ENCODE assay signal across 29 cellular contexts in genomic region chr11:37230865-37231264, GRCh38.
DNase-seq lines count a peak whose midpoint lies in the region; ATAC-seq and TF ChIP-seq lines count a peak whose summit lies in the region.
"Had no signal": no experiment of that assay in that cellular context is flagged by ENCODE, and none has a peak within 500 bp of the region (broad histone marks: within the 10 kb centered on the region; RNA-seq: fewer than 3 reads in every experiment).

No MANE protein-coding gene starts in this region.

- no peak overlapping the region for H3K4me3 ChIP-seq in mammary epithelial cell (replicated peaks in 1 of 3; ENCODE audit: insufficient read depth in 1 of 3, low read depth in 2 of 3, low read length in 3 of 3)
- H3K4me3 ChIP-seq: adrenal gland, HAP-1, hepatocyte, SJSA1 had no signal

- no peak for ATAC-seq in esophagus mucosa
- no peak for ATAC-seq in GM19452 (IDR thresholded peaks at IDR 0.05; ENCODE audit: unreplicated experiment)
- ATAC-seq in GM21529 (IDR thresholded peaks at IDR 0.05; ENCODE audit: unreplicated experiment), result no peak
- ATAC-seq: CD8-positive, alpha-beta T cell; T-cell had no signal

- no peak overlapping the region for H3K9ac ChIP-seq in mammary epithelial cell (ENCODE audit: insufficient read depth, low read length)

- peaks cover 5% of the 10 kb centered on the region for H3K4me1 Mint-ChIP-seq in progenitor cell of endocrine pancreas (ENCODE audit: low read depth)
- H3K4me1 Mint-ChIP-seq: immature natural killer cell, T-cell had no signal

- no peaks in the 10 kb centered on the region for H3K36me3 Mint-ChIP-seq in progenitor cell of endocrine pancreas (ENCODE audit: insufficient read depth)
- H3K36me3 Mint-ChIP-seq: CD8-positive, alpha-beta T cell; immature natural killer cell; T-cell had no signal

- peaks cover 8% of the 10 kb centered on the region for H3K9me3 Mint-ChIP-seq in progenitor cell of endocrine pancreas (ENCODE audit: low read depth)

- no peak overlapping the region for H3K27ac Mint-ChIP-seq in progenitor cell of endocrine pancreas
- H3K27ac Mint-ChIP-seq: activated naive CD4-positive, alpha-beta T cell treated with anti-CD3 and anti-CD28 coated beads for 36 hours; CD8-positive, alpha-beta T cell; immature natural killer cell; T-cell had no signal

- no peak overlapping the region for H3K27ac ChIP-seq in mammary epithelial cell (ENCODE audit: insufficient read depth, low read depth, low read length)
- H3K27ac ChIP-seq: adrenal gland, hepatocyte, SJSA1 had no signal

- no peaks in the 10 kb centered on the region for H3K27me3 ChIP-seq in mammary epithelial cell (ENCODE audit: insufficient read depth, low read length)
- H3K27me3 ChIP-seq: adrenal gland, hepatocyte, SJSA1 had no signal

- H2AFZ ChIP-seq in mammary epithelial cell (ENCODE audit: low read depth, low read length), result no peak overlapping the region
- H2AFZ ChIP-seq: hepatocyte had no signal

- WGBS in mammary epithelial cell (ENCODE audit: low coverage, missing lambda C conversion rate), result 86% methylated on average over 1 of the region's 1 CpG

- intact Hi-C loops in mammary epithelial cell (cut with micrococcal nuclease), result no loop called here

- no peak overlapping the region for H3K4me2 ChIP-seq in mammary epithelial cell (ENCODE audit: insufficient read depth, low read depth, low read length)
- H3K4me2 ChIP-seq: hepatocyte had no signal

- in situ Hi-C loops in mammary epithelial cell (cut with MboI; ENCODE audit: low sequenced_read_pairs in 2 of 2), result no loop called here

- no peaks in the 10 kb centered on the region for H4K20me1 ChIP-seq in mammary epithelial cell (ENCODE audit: insufficient read depth, low read length)

- TF ChIP-seq CTCF in mammary epithelial cell (conservative IDR thresholded peaks at IDR 0.05 in 1 of 2, IDR thresholded peaks at IDR 0.05 in 1 of 2; ENCODE audit: extremely low read depth in 1 of 2, insufficient read depth in 1 of 2, low read depth in 1 of 2, low read length in 2 of 2) (peak; percentile 34 to 42), progenitor cell of endocrine pancreas (IDR thresholded peaks at IDR 0.05; ENCODE audit: unreplicated experiment) (peak; percentile 33)

- H3K9me3 ChIP-seq in mammary epithelial cell (replicated peaks; ENCODE audit: insufficient read depth, low read length), result no peaks in the 10 kb centered on the region
- H3K9me3 ChIP-seq: HAP-1, SJSA1 had no signal

- H3K4me3 Mint-ChIP-seq in progenitor cell of endocrine pancreas (ENCODE audit: low read depth), result no peak overlapping the region
- H3K4me3 Mint-ChIP-seq: activated naive CD4-positive, alpha-beta T cell treated with anti-CD3 and anti-CD28 coated beads for 36 hours; CD8-positive, alpha-beta T cell; immature natural killer cell; T-cell had no signal

- no peaks in the 10 kb centered on the region for H3K36me3 ChIP-seq in mammary epithelial cell (ENCODE audit: insufficient read depth, low read length)
- H3K36me3 ChIP-seq: adrenal gland, HAP-1, SJSA1 had no signal

- H3K27me3 Mint-ChIP-seq in progenitor cell of endocrine pancreas, result no peaks in the 10 kb centered on the region
- H3K27me3 Mint-ChIP-seq: T-cell had no signal

- H3K4me1 ChIP-seq in mammary epithelial cell (ENCODE audit: insufficient read depth, low read length), result no peaks in the 10 kb centered on the region
- H3K4me1 ChIP-seq: adrenal gland, HAP-1, SJSA1 had no signal

- no TSS peak for BruUV-seq in mammary epithelial cell (replicated peaks; lab: Mats Ljungman, UMichigan)

- H3K79me2 ChIP-seq in mammary epithelial cell (ENCODE audit: insufficient read depth, low read length), result no peaks in the 10 kb centered on the region
- H3K79me2 ChIP-seq: hepatocyte had no signal

- CTCF ChIA-PET in mammary epithelial cell (lab: Charles Lee; ENCODE audit: low non-redundant PET), result no interaction called here

- dilution Hi-C loops in mammary epithelial cell (cut with HindIII; ENCODE audit: low sequenced_read_pairs), result no loop called here

- DNase-seq in DMS53 (lab: John Stamatoyannopoulos, UW) (peak; percentile 33), DMS53 treated with DMSO at 0.1 percent for 48 hours (lab: John Stamatoyannopoulos, UW; ENCODE audit: unreplicated experiment) (no peak), NAMALWA (ENCODE audit: low spot score) (peak; percentile 2), mammary epithelial cell (no peak), progenitor cell of endocrine pancreas (ENCODE audit: low spot score, unreplicated experiment) (no peak)
- DNase-seq: 8988T; activated CD4-positive, alpha-beta T cell treated with anti-CD3 and anti-CD28 coated beads, Interleukin-2, amount 50 U/mL, for 4 hours; activated naive CD4-positive, alpha-beta T cell treated with anti-CD3 and anti-CD28 coated beads for 36 hours; adrenal gland; AML-193; CD8-positive, alpha-beta T cell; effector CD8-positive, alpha-beta T cell; foreskin fibroblast; immature natural killer cell; Karpas-422; mesenchymal stem cell; MV-4-11; NCI-H1694; NCI-H2171; NCI-H524; nucleus accumbens; stimulated activated naive CD4-positive, alpha-beta T cell treated with Interleukin-2 at 50 U/mL for 16 hours; T-cell had no signal

Comparison
In these comparisons a context has a peak if more than half of its experiments do, and no peak if none do; other contexts are left out.
1. DNase-seq: peak in DMS53 (single experiment) and NAMALWA (single experiment); none in DMS53 treated with DMSO at 0.1 percent for 48 hours (single experiment), mammary epithelial cell (single experiment) and progenitor cell of endocrine pancreas (single experiment).